ENCODE assay signal across 8 cellular contexts in genomic region chr12:32305163-32305562, GRCh38.
DNase-seq lines count a peak whose midpoint lies in the region; ATAC-seq, FAIRE-seq and TF ChIP-seq lines count a peak whose summit lies in the region.

No MANE protein-coding gene starts in this region.

- ATAC-seq in stimulated activated naive CD8-positive, alpha-beta T cell treated with anti-CD3 and anti-CD28 coated beads, Interleukin-15, Interleukin-2, amounts not matched to agents 100 U/mL and 50 U/mL, for 24 hours = no peak
- no peak for ATAC-seq in GM21619 (IDR thresholded peaks at IDR 0.05; ENCODE audit: unreplicated experiment)

- CTCF ChIA-PET in GM10248 (lab: Yijun Ruan, JAX) = interaction anchor here (7.9 kb wide), 1 partner anchor 243 kb away, joined by 50 read pairs; no protein-coding TSS in a partner anchor

- peak; percentile 17 for DNase-seq in stimulated activated CD4-positive, alpha-beta T cell treated with anti-CD3 and anti-CD28 coated beads, Interleukin-4, amount 100 ng/mL, for 24 hours
- DNase-seq in stimulated activated CD4-positive, alpha-beta T cell treated with anti-CD3 and anti-CD28 coated beads, Interleukin-12 subunit alpha, Interleukin-12 subunit beta, amount 100 ng/mL, for 4 hours = no peak
- DNase-seq in RCC 7860 (ENCODE audit: low spot score) = no peak
- peak; percentile 78 for DNase-seq in fibroblast of the aortic adventitia (ENCODE audit: low read depth)
- no peak for DNase-seq in GM10248 (ENCODE audit: extremely low spot score)
- no peak for DNase-seq in stimulated activated naive CD8-positive, alpha-beta T cell treated with anti-CD3 and anti-CD28 coated beads, Interleukin-15, Interleukin-2, amounts not matched to agents 100 U/mL and 50 U/mL, for 24 hours
- no peak for DNase-seq in putamen (ENCODE audit: low spot score)

- FAIRE-seq in RCC 7860 (lab: Jason Lieb, UNC) = peak; percentile 54

- TF ChIP-seq CTCF in fibroblast of the aortic adventitia (IDR thresholded peaks at IDR 0.05; ENCODE audit: insufficient read depth, low read length) = peak; percentile 63
- no peak for TF ChIP-seq CTCF in GM10248 (IDR thresholded peaks at IDR 0.05; ENCODE audit: control extremely low read depth, extremely low read depth, low read depth, missing control alignments)

- no peak overlapping the region for H3K4me3 ChIP-seq in fibroblast of the aortic adventitia (ENCODE audit: low read depth, low read length)

- POLR2A ChIA-PET in GM10248 (lab: Yijun Ruan, JAX) = no interaction called here

Comparison
In these comparisons a context has a peak if more than half of its experiments do, and no peak if none do; other contexts are left out.
1. DNase-seq: peak in stimulated activated CD4-positive, alpha-beta T cell treated with anti-CD3 and anti-CD28 coated beads, Interleukin-4, amount 100 ng/mL, for 24 hours (single experiment) and fibroblast of the aortic adventitia (single experiment); none in stimulated activated CD4-positive, alpha-beta T cell treated with anti-CD3 and anti-CD28 coated beads, Interleukin-12 subunit alpha, Interleukin-12 subunit beta, amount 100 ng/mL, for 4 hours (single experiment), RCC 7860 (single experiment), GM10248 (single experiment), stimulated activated naive CD8-positive, alpha-beta T cell treated with anti-CD3 and anti-CD28 coated beads, Interleukin-15, Interleukin-2, amounts not matched to agents 100 U/mL and 50 U/mL, for 24 hours (single experiment) and putamen (single experiment).